8 cellular contexts compared by ENCODE assay signal in the genomic region with DNA sequence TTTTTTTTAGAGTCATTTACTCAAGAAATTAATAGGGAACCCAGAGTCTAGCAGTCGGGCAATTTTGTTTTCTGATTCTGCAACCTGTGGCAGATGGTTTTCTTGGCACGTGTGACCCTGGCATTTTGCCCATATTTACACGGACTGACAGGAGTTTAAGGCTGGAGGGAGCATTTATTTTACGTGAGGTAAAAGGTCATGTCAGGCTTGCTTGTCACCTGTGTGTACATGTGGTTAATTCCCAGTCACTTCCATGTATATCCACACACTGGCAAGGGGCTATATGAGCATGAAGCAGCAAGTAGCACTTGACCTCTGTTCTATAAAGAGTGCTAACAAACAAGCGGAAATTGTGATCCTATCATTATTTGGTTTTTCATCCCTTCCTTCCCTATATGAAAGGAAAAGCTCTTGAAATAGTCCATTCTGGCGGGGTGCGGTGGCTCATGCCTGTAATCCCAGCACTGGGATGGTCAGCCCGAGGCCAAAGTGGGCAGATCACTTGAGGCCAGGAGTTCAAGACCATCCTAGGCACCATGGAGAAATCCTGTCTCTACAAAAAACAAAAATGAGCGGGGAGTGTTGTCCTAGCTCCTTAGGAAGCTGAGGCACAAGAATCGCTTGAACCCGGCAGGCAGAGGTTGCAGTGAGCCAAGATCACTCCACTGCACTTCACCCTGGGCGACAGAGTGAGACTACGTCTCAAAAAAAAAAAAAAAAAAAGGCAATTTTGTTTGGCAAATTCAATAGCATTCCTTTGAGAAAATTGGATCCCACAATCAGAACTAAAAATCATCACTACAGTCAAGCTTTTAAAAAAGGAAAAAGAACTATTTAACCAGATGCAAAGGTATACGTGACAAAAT. TPM values are rescaled to one million over a fixed set of nuclear protein-coding genes. Genes with fewer than 3 reads are reported as not detected.
DNase-seq lines count a peak whose midpoint lies in the region; FAIRE-seq and TF ChIP-seq lines count a peak whose summit lies in the region.

No MANE protein-coding gene starts in this region.

- no peak overlapping the region for H2BK20ac ChIP-seq in H1 (ENCODE audit: low read length)

- WGBS in H1 (ENCODE audit: extremely low coverage in 1 of 2, insufficient coverage in 1 of 2, insufficient read length in 1 of 2, insufficient replicate concordance in 2 of 2, low coverage in 1 of 2, low lambda C conversion rate in 2 of 2, missing lambda C conversion rate in 1 of 2), 2 experiments: 83% methylated on average over 13 of the region's 14 CpGs; no CpG with 5 or more reads in 1 of the 2 experiments

- H3K14ac ChIP-seq in H1 (ENCODE audit: insufficient read length): no peak overlapping the region

- no peak overlapping the region for H2BK15ac ChIP-seq in H1 (ENCODE audit: low read length)

- H4K8ac ChIP-seq in H1 (ENCODE audit: extremely low read depth, insufficient read depth, low read length): no peak overlapping the region

- no peak overlapping the region for H3K9ac ChIP-seq in H1 (replicated peaks in 1 of 4; ENCODE audit: extremely low read depth in 1 of 4, low read depth in 3 of 4, low read length in 3 of 4)

- H4K20me1 ChIP-seq in H1 (replicated peaks in 1 of 2; ENCODE audit: control insufficient read depth in 1 of 2, insufficient read depth in 2 of 2, low read length in 2 of 2): peaks cover 5 to 15% of the 10 kb centered on the region in 2 experiments

- H2AK5ac ChIP-seq in H1 (ENCODE audit: low read depth, low read length): no peak overlapping the region

- no peak overlapping the region for H3K27ac Mint-ChIP-seq in activated naive CD4-positive, alpha-beta T cell treated with anti-CD3 and anti-CD28 coated beads, Interleukin-2, amount 50 U/mL, for 24 hours

- H2BK5ac ChIP-seq in H1 (ENCODE audit: low read depth, low read length): no peak overlapping the region

- no peak overlapping the region for H4K91ac ChIP-seq in H1 (replicated peaks; ENCODE audit: insufficient read length, low read length)

- H2AFZ ChIP-seq in H1 (ENCODE audit: low read length): no peak overlapping the region

- no peak overlapping the region for H2BK12ac ChIP-seq in H1 (ENCODE audit: low read depth, low read length)

- TF ChIP-seq CTCF in H1 (IDR thresholded peaks at IDR 0.05; ENCODE audit: control extremely low read depth in 1 of 3, insufficient read depth in 1 of 3, low read depth in 1 of 3, low read length in 3 of 3): no peak
- TF ChIP-seq CTCF in neutrophil (IDR thresholded peaks at IDR 0.05): no peak

- no peak overlapping the region for H3K18ac ChIP-seq in H1 (ENCODE audit: extremely low read depth, low read length)

- H3K4me2 ChIP-seq in H1 (ENCODE audit: insufficient read depth in 1 of 2, low read depth in 2 of 2, low read length in 2 of 2): peak overlapping the region; percentile 84 to 93; a peak in 2 of 4 replicates

- H3K27ac ChIP-seq in H1 (ENCODE audit: low read depth, low read length): no peak overlapping the region
- peak overlapping the region; percentile 100 for H3K27ac ChIP-seq in neutrophil

- H3K36me3 Mint-ChIP-seq in activated naive CD4-positive, alpha-beta T cell treated with anti-CD3 and anti-CD28 coated beads, Interleukin-2, amount 50 U/mL, for 24 hours: no peaks in the 10 kb centered on the region

- H3K27me3 ChIP-seq in H1 (replicated peaks in 1 of 4; ENCODE audit: control insufficient read depth in 3 of 4, extremely low read depth in 1 of 4, insufficient read depth in 3 of 4, low read length in 3 of 4) (no peaks in the 10 kb centered on the region), neutrophil (no peaks in the 10 kb centered on the region)

- no peak overlapping the region for H3K23ac ChIP-seq in H1 (ENCODE audit: insufficient read length)

- TF ChIP-seq POLR2A in H1 (IDR thresholded peaks at IDR 0.05; ENCODE audit: control extremely low read depth in 1 of 2, low read depth in 2 of 2, low read length in 2 of 2): no peak

- no peak for DNase-seq in activated naive CD4-positive, alpha-beta T cell treated with anti-CD3 and anti-CD28 coated beads, Interleukin-2, amount 50 U/mL, for 16 hours
- DNase-seq in NCI-H748 treated with DMSO at 0.1 percent for 48 hours (lab: John Stamatoyannopoulos, UW) (peak; percentile 89), H1 (ENCODE audit: low read depth in 1 of 2, low spot score in 2 of 2) (no peak), NK-92 (lab: John Stamatoyannopoulos, UW; ENCODE audit: unreplicated experiment) (no peak), AG08395 (ENCODE audit: low spot score) (no peak), iPS-NIHi7 (ENCODE audit: extremely low spot score) (no peak)

- peak overlapping the region in 1 of 4 experiments; percentile 100; a peak in 2 of 8 replicates for H3K4me3 ChIP-seq in H1 (ENCODE audit: extremely low read depth in 1 of 4, insufficient read depth in 2 of 4, low read depth in 3 of 4, low read length in 4 of 4)
- H3K4me3 ChIP-seq in neutrophil (ENCODE audit: low read depth in 1 of 2, low read length in 1 of 2): peak overlapping the region; percentile 97 to 98

- H3K9me3 ChIP-seq in H1 (ENCODE audit: insufficient read depth in 2 of 2, low read depth in 1 of 2, low read length in 1 of 2) (no peaks in the 10 kb centered on the region), neutrophil (no peaks in the 10 kb centered on the region)

- H3K4me1 ChIP-seq in H1 (replicated peaks in 1 of 4; ENCODE audit: control insufficient read depth in 3 of 4, insufficient read depth in 4 of 4, low read length in 3 of 4) (peaks cover 0 to 5% (median 4%) of the 10 kb centered on the region in 4 experiments; a peak in 4 of 7 replicates), neutrophil (ENCODE audit: control insufficient read depth in 1 of 2, insufficient read depth in 1 of 2, low read depth in 1 of 2, low read length in 1 of 2) (peaks cover 32 to 36% of the 10 kb centered on the region in 2 experiments)

- peaks cover 0 to 57% of the 10 kb centered on the region in 2 experiments; a peak in 2 of 4 replicates for H3K79me2 ChIP-seq in H1 (ENCODE audit: control insufficient read depth in 1 of 2, insufficient read depth in 2 of 2, low read length in 2 of 2)

- no peaks in the 10 kb centered on the region for H3K27me3 Mint-ChIP-seq in activated naive CD4-positive, alpha-beta T cell treated with anti-CD3 and anti-CD28 coated beads, Interleukin-2, amount 50 U/mL, for 24 hours

- no peak for TF ChIP-seq EP300 in H1 (IDR thresholded peaks at IDR 0.05; ENCODE audit: borderline replicate concordance in 1 of 2, low read depth in 2 of 2, low read length in 2 of 2)

- CTCF ChIA-PET in H1 (lab: Charles Lee; ENCODE audit: partially characterized antibody): interaction anchor here (0.6 to 1.4 kb wide), 7 partner anchors 17 to 118 kb away, joined by 3 to 4 read pairs (median 3); no protein-coding TSS in a partner anchor

- H3K56ac ChIP-seq in H1 (replicated peaks; ENCODE audit: insufficient read length, low read depth, low read length): no peak overlapping the region

- peaks cover 71% of the 10 kb centered on the region for H3K4me1 Mint-ChIP-seq in activated naive CD4-positive, alpha-beta T cell treated with anti-CD3 and anti-CD28 coated beads, Interleukin-2, amount 50 U/mL, for 24 hours

- no peak overlapping the region for H2BK120ac ChIP-seq in H1 (replicated peaks; ENCODE audit: low read depth, low read length)

- no peak overlapping the region for H3K4ac ChIP-seq in H1 (replicated peaks; ENCODE audit: insufficient read length, low read depth, low read length)

- peaks cover 11% of the 10 kb centered on the region for H3K23me2 ChIP-seq in H1 (ENCODE audit: low read depth, low read length)

- no peaks in the 10 kb centered on the region for H3K36me3 ChIP-seq in H1 (ENCODE audit: control insufficient read depth in 2 of 4, insufficient read depth in 4 of 4, low read length in 3 of 4)
- H3K36me3 ChIP-seq in neutrophil: no peaks in the 10 kb centered on the region

- TF ChIP-seq RAD21 in H1 (IDR thresholded peaks at IDR 0.05 in 1 of 2, conservative IDR thresholded peaks at IDR 0.05 in 1 of 2; ENCODE audit: low read depth in 2 of 2, low read length in 2 of 2): no peak

- POLR2A ChIA-PET in H1 (lab: Charles Lee; ENCODE audit: partially characterized antibody): interaction anchor here (0.9 to 1.9 kb wide), 2 partner anchors 9 to 12 kb away, joined by 3 to 6 read pairs; no protein-coding TSS in a partner anchor

- peaks cover 7% of the 10 kb centered on the region; the same call in 1 of the 2 replicates for H3K79me1 ChIP-seq in H1 (ENCODE audit: low read depth, low read length)

- no peak overlapping the region for H4K5ac ChIP-seq in H1 (ENCODE audit: insufficient read length, low read depth, low read length)

- peak overlapping the region; percentile 94 for H3K4me3 Mint-ChIP-seq in activated naive CD4-positive, alpha-beta T cell treated with anti-CD3 and anti-CD28 coated beads, Interleukin-2, amount 50 U/mL, for 24 hours

- no peaks in the 10 kb centered on the region for H3K9me3 Mint-ChIP-seq in activated naive CD4-positive, alpha-beta T cell treated with anti-CD3 and anti-CD28 coated beads, Interleukin-2, amount 50 U/mL, for 24 hours

- no peak for FAIRE-seq in H1 (lab: Jason Lieb, UNC)

RNA-seq across cellular contexts. Expression of a gene that starts 2.1 kb away (rescaled TPM):
- total RNA-seq in H1 (2021; fragmentation: NEBNext Ultra II Directional; extraction: Animal tissue kit (Norgen Biotek cat#: 25700)): 46.0 and 63.8 TPM in 2 replicates
- 8.3 and 9.8 TPM in 2 replicates for polyA plus RNA-seq in H1 (2011; rRNA removed)
- 15.4 TPM for polyA plus RNA-seq in H1 (2011; cell fraction: cytosol; rRNA removed)
- polyA plus RNA-seq in H1 (2011; cell fraction: nucleus; rRNA removed): 31.2 TPM
- polyA plus RNA-seq in H1 (2012, experiment 1 of 2): 27.2 to 37.4 TPM (median 28.8 TPM) in 4 replicates
- 2.2 TPM for polyA plus RNA-seq in H1 (2012, experiment 2 of 2)
- 22.1 TPM for polyA plus RNA-seq in H1 (2013, experiment 1 of 2)
- polyA plus RNA-seq in H1 (2013, experiment 2 of 2): 21.7 TPM
- 80.1 and 106 TPM in 2 replicates for polyA minus RNA-seq in H1 (2011; rRNA and poly(A)+ RNA removed)
- polyA minus RNA-seq in H1 (2011; cell fraction: cytosol; rRNA and poly(A)+ RNA removed): 45.4 TPM
- 114 TPM for polyA minus RNA-seq in H1 (2011; cell fraction: nucleus; rRNA and poly(A)+ RNA removed)

RNA-seq across cellular contexts. Expression of a gene that starts 34.8 kb away (rescaled TPM):
- 307 and 310 TPM in 2 replicates for total RNA-seq in H1 (2021; fragmentation: NEBNext Ultra II Directional; extraction: Animal tissue kit (Norgen Biotek cat#: 25700))
- polyA plus RNA-seq in H1 (2011; rRNA removed): 306 and 380 TPM in 2 replicates
- polyA plus RNA-seq in H1 (2011; cell fraction: cytosol; rRNA removed): 344 TPM
- 122 TPM for polyA plus RNA-seq in H1 (2011; cell fraction: nucleus; rRNA removed)
- 275 to 351 TPM (median 323 TPM) in 4 replicates for polyA plus RNA-seq in H1 (2012, experiment 1 of 2)
- polyA plus RNA-seq in H1 (2012, experiment 2 of 2): 544 TPM
- 213 TPM for polyA plus RNA-seq in H1 (2013, experiment 1 of 2)
- polyA plus RNA-seq in H1 (2013, experiment 2 of 2): 231 TPM
- 86.8 and 109 TPM in 2 replicates for polyA minus RNA-seq in H1 (2011; rRNA and poly(A)+ RNA removed)
- polyA minus RNA-seq in H1 (2011; cell fraction: cytosol; rRNA and poly(A)+ RNA removed): 38.3 TPM
- polyA minus RNA-seq in H1 (2011; cell fraction: nucleus; rRNA and poly(A)+ RNA removed): 44.8 TPM

RNA-seq across cellular contexts. Expression of a gene that starts 47.6 kb away (rescaled TPM):
- 801 and 827 TPM in 2 replicates for total RNA-seq in H1 (2021; fragmentation: NEBNext Ultra II Directional; extraction: Animal tissue kit (Norgen Biotek cat#: 25700))
- polyA plus RNA-seq in H1 (2011; rRNA removed): 795 and 929 TPM in 2 replicates
- 1,071 TPM for polyA plus RNA-seq in H1 (2011; cell fraction: cytosol; rRNA removed)
- polyA plus RNA-seq in H1 (2011; cell fraction: nucleus; rRNA removed): 551 TPM
- polyA plus RNA-seq in H1 (2012, experiment 1 of 2): 832 to 1,007 TPM (median 935 TPM) in 4 replicates
- 1,048 TPM for polyA plus RNA-seq in H1 (2012, experiment 2 of 2)
- polyA plus RNA-seq in H1 (2013, experiment 1 of 2): 1,239 TPM
- polyA plus RNA-seq in H1 (2013, experiment 2 of 2): 1,281 TPM
- polyA minus RNA-seq in H1 (2011; rRNA and poly(A)+ RNA removed): 149 and 156 TPM in 2 replicates
- 147 TPM for polyA minus RNA-seq in H1 (2011; cell fraction: cytosol; rRNA and poly(A)+ RNA removed)
- polyA minus RNA-seq in H1 (2011; cell fraction: nucleus; rRNA and poly(A)+ RNA removed): 222 TPM
